17 cellular contexts compared by ENCODE assay signal in genomic region chr15:70479056-70479455, GRCh38.
DNase-seq lines count a peak whose midpoint lies in the region; ATAC-seq and TF ChIP-seq lines count a peak whose summit lies in the region.
"Had no signal": no experiment of that assay in that cellular context is flagged by ENCODE, and none has a peak within 500 bp of the region (broad histone marks: within the 10 kb centered on the region; RNA-seq: fewer than 3 reads in every experiment).

No MANE protein-coding gene starts in this region.

- peak overlapping the region in 3 of 11 experiments; percentile 18 to 55 (median 45); a peak in 2 of 22 replicates for H3K9ac ChIP-seq in BLaER1 treated with 17β-estradiol and CSF1 and Interleukin-3, amounts not matched to agents 10 nM and 100 nM
- H3K9ac ChIP-seq: GM23248 had no signal

- DNase-seq in CD8-positive, alpha-beta T cell: no peak
- no peak for DNase-seq in Panc1 (ENCODE audit: low read depth, low spot score)
- DNase-seq in naive B cell: no peak
- DNase-seq in effector memory CD4-positive, alpha-beta T cell: no peak
- no peak for DNase-seq in DMS153 treated with DMSO at 0.1 percent for 48 hours (lab: John Stamatoyannopoulos, UW; ENCODE audit: unreplicated experiment)
- no peak for DNase-seq in NCI-H1048 (lab: John Stamatoyannopoulos, UW)
- DNase-seq: activated gamma-delta T cell; dermis blood vessel endothelial cell; DMS79 treated with DMSO at 0.1 percent for 48 hours; glutamatergic neuron; GM23248; NCI-H1092; NCI-H2171 treated with DMSO at 0.1 percent for 48 hours; stimulated activated CD4-positive, alpha-beta T cell treated with anti-CD3 and anti-CD28 coated beads, Interleukin-4, amount 100 ng/mL, for 24 hours had no signal

- H3K4me1 Mint-ChIP-seq in CD8-positive, alpha-beta T cell (ENCODE audit: low read depth): peaks cover 42% of the 10 kb centered on the region
- peaks cover 32 to 52% (median 51%) of the 10 kb centered on the region in 3 donors for H3K4me1 Mint-ChIP-seq in naive B cell

- POLR2A ChIA-PET in CD8-positive, alpha-beta T cell (lab: Charles Lee): interaction anchor here (1.1 kb wide), 1 partner anchor 9 kb away, joined by 3 read pairs; no protein-coding TSS in a partner anchor
- POLR2A ChIA-PET in Panc1 (lab: Charles Lee): interaction anchor here (1.1 kb wide), 1 partner anchor 26 kb away, joined by 5 read pairs; no protein-coding TSS in a partner anchor

- H3K27me3 Mint-ChIP-seq in CD8-positive, alpha-beta T cell (ENCODE audit: low read depth): peaks cover 20% of the 10 kb centered on the region
- peaks cover 4 to 29% (median 18%) of the 10 kb centered on the region in 3 donors for H3K27me3 Mint-ChIP-seq in naive B cell

- H3K4me3 ChIP-seq in BLaER1 treated with 17β-estradiol and CSF1 and Interleukin-3, amounts not matched to agents 10 nM and 100 nM: no peak overlapping the region
- no peak overlapping the region for H3K4me3 ChIP-seq in CD8-positive, alpha-beta T cell (ENCODE audit: low read depth, low read length)
- H3K4me3 ChIP-seq in Panc1 (ENCODE audit: low read depth in 2 of 2, low read length in 2 of 2): no peak overlapping the region
- H3K4me3 ChIP-seq in effector memory CD4-positive, alpha-beta T cell (ENCODE audit: insufficient read depth, low read depth, low read length, poor library complexity, severe bottlenecking): no peak overlapping the region
- H3K4me3 ChIP-seq: GM23248, transverse colon had no signal

- intact Hi-C loops in CD8-positive, alpha-beta T cell (cut with DNase I, micrococcal nuclease): no loop called here
- intact Hi-C loops in Panc1 (cut with micrococcal nuclease; ENCODE audit: unreplicated experiment): no loop called here

- H3K4me1 ChIP-seq in BLaER1 treated with 17β-estradiol and CSF1 and Interleukin-3, amounts not matched to agents 10 nM and 100 nM: peaks cover 34 to 89% (median 52%) of the 10 kb centered on the region in 10 experiments
- peaks cover 46% of the 10 kb centered on the region for H3K4me1 ChIP-seq in CD8-positive, alpha-beta T cell (ENCODE audit: insufficient read depth, low read length)
- peaks cover 22% of the 10 kb centered on the region for H3K4me1 ChIP-seq in Panc1 (ENCODE audit: control insufficient read depth, insufficient read depth, low read length)
- H3K4me1 ChIP-seq in effector memory CD4-positive, alpha-beta T cell (ENCODE audit: control insufficient read depth, insufficient read depth, low read length, poor library complexity, severe bottlenecking): peaks cover 28% of the 10 kb centered on the region

- in situ Hi-C loops in Panc1 (cut with HindIII; ENCODE audit: low pct_unique_long_range_greater_than_20kb, low sequenced_read_pairs): no loop called here

- H3K9me3 Mint-ChIP-seq in CD8-positive, alpha-beta T cell: no peaks in the 10 kb centered on the region
- peaks cover 0 to 5% (median 2%) of the 10 kb centered on the region in 7 donors for H3K9me3 Mint-ChIP-seq in naive B cell

- H3K27ac Mint-ChIP-seq in CD8-positive, alpha-beta T cell: peak overlapping the region; percentile 71
- peak overlapping the region in 5 of 6 donors; percentile 53 to 89 (median 86) for H3K27ac Mint-ChIP-seq in naive B cell

- H3K36me3 Mint-ChIP-seq in CD8-positive, alpha-beta T cell: no peaks in the 10 kb centered on the region
- H3K36me3 Mint-ChIP-seq in naive B cell: peaks cover 0 to 8% of the 10 kb centered on the region in 2 donors

- TF ChIP-seq CTCF in CD8-positive, alpha-beta T cell (IDR thresholded peaks at IDR 0.05): no peak
- no peak for TF ChIP-seq CTCF in Panc1 (IDR thresholded peaks at IDR 0.05)

- no peak for ATAC-seq in CD8-positive, alpha-beta T cell
- ATAC-seq in Panc1 (no peak), naive B cell (ENCODE audit: low read depth in 2 of 2) (no peak), GM21619 (IDR thresholded peaks at IDR 0.05; ENCODE audit: unreplicated experiment) (no peak)

- CTCF ChIA-PET in CD8-positive, alpha-beta T cell (lab: Charles Lee): interaction anchor here (0.7 to 2.2 kb wide), 4 partner anchors 9 to 19 kb away, joined by 3 to 9 read pairs (median 6); no protein-coding TSS in a partner anchor
- CTCF ChIA-PET in Panc1 (lab: Charles Lee): no interaction called here

- no TSS peak for BruUV-seq in Panc1 (replicated peaks; lab: Mats Ljungman, UMichigan)

- peaks cover 0 to 12% (median 0%) of the 10 kb centered on the region in 11 experiments; a peak in 1 of 22 replicates for H3K9me3 ChIP-seq in BLaER1 treated with 17β-estradiol and CSF1 and Interleukin-3, amounts not matched to agents 10 nM and 100 nM (replicated peaks in 1 of 11)
- H3K9me3 ChIP-seq in CD8-positive, alpha-beta T cell (ENCODE audit: low read length): no peaks in the 10 kb centered on the region
- no peaks in the 10 kb centered on the region for H3K9me3 ChIP-seq in Panc1 (ENCODE audit: control insufficient read depth, insufficient read depth, low read depth, low read length)
- no peaks in the 10 kb centered on the region for H3K9me3 ChIP-seq in effector memory CD4-positive, alpha-beta T cell (ENCODE audit: control insufficient read depth, low read length)
- H3K9me3 ChIP-seq: transverse colon had no signal

- H3K4me3 Mint-ChIP-seq in CD8-positive, alpha-beta T cell: peak overlapping the region; percentile 37
- H3K4me3 Mint-ChIP-seq in naive B cell: peak overlapping the region in 3 of 8 donors; percentile 16 to 83 (median 62)

- H3K27me3 ChIP-seq in BLaER1 treated with 17β-estradiol and CSF1 and Interleukin-3, amounts not matched to agents 10 nM and 100 nM: peaks cover 46 to 98% (median 75%) of the 10 kb centered on the region in 11 experiments
- H3K27me3 ChIP-seq in CD8-positive, alpha-beta T cell (ENCODE audit: insufficient read depth, low read length): no peaks in the 10 kb centered on the region
- no peaks in the 10 kb centered on the region for H3K27me3 ChIP-seq in Panc1 (ENCODE audit: control insufficient read depth, insufficient read depth, low read length)
- H3K27me3 ChIP-seq in effector memory CD4-positive, alpha-beta T cell (replicated peaks; ENCODE audit: control insufficient read depth, insufficient read depth, low read length, poor library complexity, severe bottlenecking): no peaks in the 10 kb centered on the region
- H3K27me3 ChIP-seq: transverse colon had no signal

- no peaks in the 10 kb centered on the region for H3K36me3 ChIP-seq in BLaER1 treated with 17β-estradiol and CSF1 and Interleukin-3, amounts not matched to agents 10 nM and 100 nM
- no peaks in the 10 kb centered on the region for H3K36me3 ChIP-seq in CD8-positive, alpha-beta T cell (ENCODE audit: insufficient read depth, low read length)
- no peaks in the 10 kb centered on the region for H3K36me3 ChIP-seq in Panc1 (ENCODE audit: control insufficient read depth, insufficient read depth, low read length)
- H3K36me3 ChIP-seq in effector memory CD4-positive, alpha-beta T cell (ENCODE audit: control insufficient read depth, insufficient read depth, low read length): no peaks in the 10 kb centered on the region
- H3K36me3 ChIP-seq: transverse colon had no signal

- peak overlapping the region in 6 of 11 experiments; percentile 7 to 77 (median 56); a peak in 10 of 22 replicates for H3K27ac ChIP-seq in BLaER1 treated with 17β-estradiol and CSF1 and Interleukin-3, amounts not matched to agents 10 nM and 100 nM
- no peak overlapping the region for H3K27ac ChIP-seq in CD8-positive, alpha-beta T cell (ENCODE audit: low read depth, low read length)
- H3K27ac ChIP-seq in Panc1 (ENCODE audit: low read length): peak overlapping the region; percentile 72
- no peak overlapping the region for H3K27ac ChIP-seq in effector memory CD4-positive, alpha-beta T cell (ENCODE audit: insufficient read depth, low read length, poor library complexity, severe bottlenecking)
- H3K27ac ChIP-seq: GM23248 had no signal

- peaks cover 0 to 6% (median 0%) of the 10 kb centered on the region in 11 experiments; a peak in 2 of 22 replicates for H4K20me1 ChIP-seq in BLaER1 treated with 17β-estradiol and CSF1 and Interleukin-3, amounts not matched to agents 10 nM and 100 nM

- peak overlapping the region; percentile 19 to 94 (median 49); a peak in 18 of 22 replicates for H3K4me2 ChIP-seq in BLaER1 treated with 17β-estradiol and CSF1 and Interleukin-3, amounts not matched to agents 10 nM and 100 nM

Comparison
In these comparisons a context has a peak if more than half of its experiments do, and no peak if none do; other contexts are left out.
1. H3K27ac ChIP-seq: peak in BLaER1 treated with 17β-estradiol and CSF1 and Interleukin-3, amounts not matched to agents 10 nM and 100 nM (6 of 11) and Panc1 (single experiment); none in CD8-positive, alpha-beta T cell (single experiment) and effector memory CD4-positive, alpha-beta T cell (single experiment).